ENCODE assay signal across 26 cellular contexts in the genomic region with DNA sequence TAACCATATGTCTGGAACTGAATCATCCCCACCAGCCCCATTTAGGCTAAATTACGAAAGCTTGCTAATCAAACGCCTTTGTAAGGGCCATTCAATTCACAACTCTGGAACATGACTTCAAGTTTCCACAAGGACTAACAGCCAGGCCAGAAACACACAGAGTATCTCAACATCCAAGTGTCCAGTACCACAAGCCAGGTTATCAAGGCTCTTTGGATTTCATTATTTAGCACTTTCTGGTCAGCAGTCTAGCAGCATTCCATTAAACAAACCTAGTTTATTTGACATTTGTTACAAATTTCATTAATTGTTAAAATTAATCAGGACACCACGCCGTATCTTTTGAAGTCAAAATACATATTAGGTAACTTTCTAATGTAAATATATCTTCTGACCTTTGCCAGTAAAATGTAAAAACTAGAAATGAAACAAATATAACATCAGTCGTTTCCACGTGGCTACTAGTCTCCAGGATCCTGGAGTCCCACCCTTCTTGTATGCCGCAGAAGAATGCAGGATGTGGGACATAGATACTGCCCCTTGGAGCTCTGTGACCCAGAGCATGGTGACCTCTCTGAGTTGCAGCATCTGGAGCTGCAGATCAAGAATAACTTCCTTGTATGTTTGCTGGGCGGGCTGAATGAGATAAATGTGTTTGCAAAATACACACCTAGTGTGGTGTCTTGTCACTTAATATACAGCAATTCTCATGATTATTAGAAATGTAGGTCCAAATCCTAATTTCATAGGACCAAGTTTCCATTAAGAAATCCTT.
"Had no signal": no experiment of that assay in that cellular context is flagged by ENCODE, and none has a peak within 500 bp of the region (broad histone marks: within the 10 kb centered on the region; RNA-seq: fewer than 3 reads in every experiment).

No MANE protein-coding gene starts in this region.

- H3K36me3 Mint-ChIP-seq: memory B cell; naive thymus-derived CD4-positive, alpha-beta T cell; stimulated activated effector memory CD8-positive, alpha-beta T cell treated with anti-CD3 and anti-CD28 coated beads, Interleukin-12 subunit alpha, Interleukin-12 subunit beta, amount 100 ng/mL, for 72 hours had no signal

- H3K4me3 Mint-ChIP-seq: memory B cell; naive thymus-derived CD4-positive, alpha-beta T cell; stimulated activated effector memory CD8-positive, alpha-beta T cell treated with anti-CD3 and anti-CD28 coated beads, Interleukin-12 subunit alpha, Interleukin-12 subunit beta, amount 100 ng/mL, for 72 hours had no signal

- FAIRE-seq: islet of Langerhans had no signal

- H3K36me3 ChIP-seq: esophagus muscularis mucosa, gastrocnemius medialis, heart right ventricle, left ventricle myocardium inferior, lower lobe of right lung, neutrophil, right atrium auricular region, suprapubic skin, thyroid gland, upper lobe of left lung, vagina had no signal

- DNase-seq: cortex of kidney; dorsolateral prefrontal cortex; effector CD8-positive, alpha-beta T cell; gastrocnemius medialis; heart right ventricle; hypothalamus; kidney glomerular epithelial cell; left ventricle myocardium inferior; lower lobe of right lung; midbrain; naive thymus-derived CD4-positive, alpha-beta T cell; stimulated activated CD4-positive, alpha-beta T cell treated with anti-CD3 and anti-CD28 coated beads, Interleukin-4, amount 100 ng/mL, for 1 hour; stimulated activated CD8-positive, alpha-beta memory T cell treated with anti-CD3 and anti-CD28 coated beads, Interleukin-4, amount 100 ng/mL, for 48 hours; stimulated activated naive CD8-positive, alpha-beta T cell treated with anti-CD3 and anti-CD28 coated beads, Interleukin-15, Interleukin-2, amounts not matched to agents 100 U/mL and 50 U/mL, for 24 hours; thyroid gland; upper lobe of left lung had no signal

- H3K9me3 ChIP-seq: esophagus muscularis mucosa, gastrocnemius medialis, heart right ventricle, left ventricle myocardium inferior, lower lobe of right lung, neutrophil, right atrium auricular region, suprapubic skin, thyroid gland, upper lobe of left lung, vagina had no signal

- H3K4me2 ChIP-seq: smooth muscle cell had no signal

- H3K9me3 Mint-ChIP-seq: memory B cell; stimulated activated effector memory CD8-positive, alpha-beta T cell treated with anti-CD3 and anti-CD28 coated beads, Interleukin-12 subunit alpha, Interleukin-12 subunit beta, amount 100 ng/mL, for 72 hours had no signal

- H3K4me1 Mint-ChIP-seq: memory B cell; stimulated activated effector memory CD8-positive, alpha-beta T cell treated with anti-CD3 and anti-CD28 coated beads, Interleukin-12 subunit alpha, Interleukin-12 subunit beta, amount 100 ng/mL, for 72 hours had no signal

- H3K27me3 ChIP-seq: dorsolateral prefrontal cortex, esophagus muscularis mucosa, gastrocnemius medialis, heart right ventricle, neutrophil, right atrium auricular region, suprapubic skin, thyroid gland, upper lobe of left lung, vagina had no signal

- H3K27ac ChIP-seq: dorsolateral prefrontal cortex, epithelial cell of prostate, esophagus muscularis mucosa, gastrocnemius medialis, heart right ventricle, left ventricle myocardium inferior, lower lobe of right lung, neutrophil, right atrium auricular region, suprapubic skin, upper lobe of left lung, vagina had no signal

- H3K4me3 ChIP-seq: dorsolateral prefrontal cortex, esophagus muscularis mucosa, gastrocnemius medialis, heart right ventricle, left ventricle myocardium inferior, lower lobe of right lung, right atrium auricular region, smooth muscle cell, suprapubic skin, thyroid gland, upper lobe of left lung, vagina had no signal

- ATAC-seq: gastrocnemius medialis; heart right ventricle; lower lobe of right lung; naive thymus-derived CD4-positive, alpha-beta T cell; stimulated activated effector memory CD8-positive, alpha-beta T cell treated with anti-CD3 and anti-CD28 coated beads, Interleukin-12 subunit alpha, Interleukin-12 subunit beta, amount 100 ng/mL, for 72 hours; stimulated activated naive CD8-positive, alpha-beta T cell treated with anti-CD3 and anti-CD28 coated beads, Interleukin-15, Interleukin-2, amounts not matched to agents 100 U/mL and 50 U/mL, for 24 hours had no signal

- H3K4me1 ChIP-seq: lower lobe of right lung, right atrium auricular region, suprapubic skin, upper lobe of left lung had no signal

- H3K27ac Mint-ChIP-seq: memory B cell; naive thymus-derived CD4-positive, alpha-beta T cell; stimulated activated effector memory CD8-positive, alpha-beta T cell treated with anti-CD3 and anti-CD28 coated beads, Interleukin-12 subunit alpha, Interleukin-12 subunit beta, amount 100 ng/mL, for 72 hours had no signal
